In genomic region chr5:98774192-98775046, GRCh38 we compare ENCODE assay signal across 8 cellular contexts. TPM values are rescaled to one million over a fixed set of nuclear protein-coding genes. Genes with fewer than 3 reads are reported as not detected.
DNase-seq lines count a peak whose midpoint lies in the region; ATAC-seq and TF ChIP-seq lines count a peak whose summit lies in the region.

No MANE protein-coding gene starts in this region.

- H3K4me1 Mint-ChIP-seq in brain = peaks cover 68% of the 10 kb centered on the region

- H3K9me3 ChIP-seq in Karpas-422 (ENCODE audit: low read length) (no peaks in the 10 kb centered on the region), skeletal muscle satellite cell (replicated peaks; ENCODE audit: low read length) (no peaks in the 10 kb centered on the region)

- DNase-seq in Karpas-422 = peak; percentile 74
- peak; percentile 39 for DNase-seq in T-helper 22 cell (ENCODE audit: low read depth)
- peak; percentile 58 for DNase-seq in iPS-NIHi11 (ENCODE audit: low spot score)
- no peak for DNase-seq in effector CD8-positive, alpha-beta T cell (lab: John Stamatoyannopoulos, UW)

- peak overlapping the region; percentile 81 for H2AFZ ChIP-seq in Karpas-422 (ENCODE audit: low read length)

- peak; percentile 19 for ATAC-seq in GM21786 (IDR thresholded peaks at IDR 0.05; ENCODE audit: unreplicated experiment)

- H3K27me3 ChIP-seq in Karpas-422 (ENCODE audit: low read length) (no peaks in the 10 kb centered on the region), skeletal muscle satellite cell (ENCODE audit: control insufficient read depth, insufficient read depth, low read length) (no peaks in the 10 kb centered on the region)

- H3K4me2 ChIP-seq in Karpas-422 (ENCODE audit: low read depth, low read length, poor library complexity, severe bottlenecking) (peak overlapping the region; percentile 86), skeletal muscle satellite cell (ENCODE audit: low read length) (peak overlapping the region; percentile 75)

- H3K79me2 ChIP-seq in Karpas-422 (ENCODE audit: low read length) = no peaks in the 10 kb centered on the region

- H3K4me3 Mint-ChIP-seq in brain = peak overlapping the region; percentile 92 to 98 (median 96)

- H3K4me1 ChIP-seq in Karpas-422 (ENCODE audit: low read length) (peaks cover 27% of the 10 kb centered on the region), skeletal muscle satellite cell (ENCODE audit: control insufficient read depth, insufficient read depth, low read length) (peaks cover 26% of the 10 kb centered on the region)

- peaks cover 49% of the 10 kb centered on the region for H3K36me3 Mint-ChIP-seq in brain

- no peaks in the 10 kb centered on the region for H3K36me3 ChIP-seq in Karpas-422 (ENCODE audit: insufficient read depth, low read length)
- peaks cover 58% of the 10 kb centered on the region for H3K36me3 ChIP-seq in skeletal muscle satellite cell (ENCODE audit: insufficient read depth, low read length)

- peaks cover 17% of the 10 kb centered on the region for H4K20me1 ChIP-seq in Karpas-422 (ENCODE audit: insufficient read depth, low read depth, low read length)

- H3K27ac Mint-ChIP-seq in brain = peak overlapping the region; percentile 94 to 100 (median 97)

- H3K4me3 ChIP-seq in GM08714 (ENCODE audit: low read length) = peak overlapping the region; percentile 73
- peak overlapping the region; percentile 70 for H3K4me3 ChIP-seq in Karpas-422 (ENCODE audit: low read length)
- peak overlapping the region; percentile 91 for H3K4me3 ChIP-seq in skeletal muscle satellite cell (ENCODE audit: low read length)

- peaks cover 0 to 4% (median 0%) of the 10 kb centered on the region in 5 experiments for H3K9me3 Mint-ChIP-seq in brain

- H3K27ac ChIP-seq in Karpas-422 (ENCODE audit: low read length) = no peak overlapping the region

- H3K9ac ChIP-seq in Karpas-422 (ENCODE audit: low read length) (peak overlapping the region; percentile 68), skeletal muscle satellite cell (ENCODE audit: low read depth, low read length) (peak overlapping the region; percentile 99)

- H3K9me2 ChIP-seq in Karpas-422 (replicated peaks; ENCODE audit: insufficient read depth, low read length) = no peaks in the 10 kb centered on the region

- H3K27me3 Mint-ChIP-seq in brain = peaks cover 24% of the 10 kb centered on the region

- no peak for TF ChIP-seq CTCF in brain (conservative IDR thresholded peaks at IDR 0.05)

RNA-seq across cellular contexts. Expression of gene RGMB, which starts 1.0 kb away (rescaled TPM):
- total RNA-seq in Karpas-422 (2014; rRNA removed; shearing (Covaris generic); ENCODE audit: low replicate concordance) = 0.94 and 3.1 TPM in 2 replicates
- 24.9 TPM for polyA plus RNA-seq in brain (ENCODE audit: insufficient read depth, low read depth, low replicate concordance)
- total RNA-seq in skeletal muscle satellite cell (2012; rRNA removed) = 30.7 and 89.3 TPM in 2 replicates
